8 cellular contexts compared by ENCODE assay signal in the genomic region with DNA sequence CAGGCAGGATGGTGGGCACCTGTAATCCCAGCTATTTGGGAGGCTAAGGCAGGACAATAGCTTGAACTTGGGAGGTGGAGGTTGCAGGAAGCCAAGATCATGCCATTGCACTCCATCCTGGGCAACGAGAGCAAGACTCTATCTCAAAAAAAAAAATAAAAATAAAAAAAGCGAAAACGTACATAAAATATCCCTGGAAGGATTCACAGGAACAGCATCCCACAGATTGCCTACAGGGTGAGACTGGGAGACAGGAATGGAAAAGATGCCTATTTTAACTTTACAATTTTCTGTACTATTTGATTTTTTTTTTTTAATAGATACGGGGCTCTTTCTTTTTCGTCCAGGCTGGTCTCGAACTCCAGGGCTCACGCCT. TPM values are rescaled to one million over a fixed set of nuclear protein-coding genes. Genes with fewer than 3 reads are reported as not detected.
DNase-seq lines count a peak whose midpoint lies in the region; ATAC-seq and TF ChIP-seq lines count a peak whose summit lies in the region.

No MANE protein-coding gene starts in this region.

- peak overlapping the region; percentile 75; the same call in 1 of the 2 replicates for H3K4me3 ChIP-seq in GM08714 (ENCODE audit: low read length)
- peak overlapping the region; percentile 65 for H3K4me3 ChIP-seq in fibroblast of pulmonary artery (replicated peaks; ENCODE audit: low read depth, low read length)
- peak overlapping the region; percentile 62 to 75 (median 66) for H3K4me3 ChIP-seq in sigmoid colon

- POLR2A ChIA-PET in T-cell (lab: Charles Lee): no interaction called here

- peak overlapping the region; percentile 90 to 95 (median 93) for H3K4me3 Mint-ChIP-seq in T-cell

- intact Hi-C loops in sigmoid colon (cut with DNase I): no loop called here

- no peak for TF ChIP-seq EP300 in sigmoid colon (IDR thresholded peaks at IDR 0.05)

- TF ChIP-seq CTCF in fibroblast of pulmonary artery (IDR thresholded peaks at IDR 0.05; ENCODE audit: low read length, missing control alignments) (no peak), sigmoid colon (IDR thresholded peaks at IDR 0.05) (no peak)

- H3K4me1 ChIP-seq in sigmoid colon: peaks cover 0 to 21% (median 12%) of the 10 kb centered on the region in 4 donors

- no peaks in the 10 kb centered on the region for H3K9me3 Mint-ChIP-seq in T-cell

- peak overlapping the region; percentile 76 to 95 for H3K27ac Mint-ChIP-seq in T-cell

- ATAC-seq in T-cell (replicated peaks in 1 of 4): no peak
- ATAC-seq in HG03135 (IDR thresholded peaks at IDR 0.05; ENCODE audit: unreplicated experiment): no peak

- no peak for TF ChIP-seq POLR2A in sigmoid colon (IDR thresholded peaks at IDR 0.05)

- no peaks in the 10 kb centered on the region for H3K36me3 Mint-ChIP-seq in T-cell

- DNase-seq in T-cell: no peak
- DNase-seq in fibroblast of pulmonary artery (ENCODE audit: low read depth): no peak
- DNase-seq in sigmoid colon: no peak
- no peak for DNase-seq in hepatic stellate cell (ENCODE audit: low spot score)
- no peak for DNase-seq in HCEC 1CT
- no peak for DNase-seq in stimulated activated CD4-positive, alpha-beta T cell treated with anti-CD3 and anti-CD28 coated beads, Interleukin-12 subunit alpha, Interleukin-12 subunit beta, amount 100 ng/mL, for 4 hours

- H3K9me3 ChIP-seq in sigmoid colon: no peaks in the 10 kb centered on the region

- H3K4me1 Mint-ChIP-seq in T-cell: peaks cover 12 to 22% (median 20%) of the 10 kb centered on the region in 3 donors

- H3K36me3 ChIP-seq in sigmoid colon: no peaks in the 10 kb centered on the region

- peaks cover 6 to 19% (median 9%) of the 10 kb centered on the region in 3 donors for H3K27me3 ChIP-seq in sigmoid colon

- CTCF ChIA-PET in T-cell (lab: Charles Lee): no interaction called here

- peak overlapping the region; percentile 59 to 76 (median 67) for H3K27ac ChIP-seq in sigmoid colon

- WGBS in sigmoid colon, 2 donors: 29 to 44% methylated on average over 7 of the region's 7 CpGs

- H3K27me3 Mint-ChIP-seq in T-cell: peaks cover 3 to 17% of the 10 kb centered on the region in 2 donors

RNA-seq across cellular contexts. Expression of gene NBPF3, which starts 0.6 kb away (rescaled TPM):
- total RNA-seq in T-cell (10 to 100 TPM in 4 of 5 donors, 1 to 10 TPM in 1; 8.3 to 17.9 (median 16.3) TPM), sigmoid colon (10 to 100 TPM in 1 of 4 donors, 1 to 10 TPM in 3; 2.9 to 11.6 (median 6.9) TPM)
- 1 to 10 TPM; 2.0 to 5.5 (median 4.8) TPM for polyA plus RNA-seq in sigmoid colon
